ENCODE assay signal across 2 cellular contexts in genomic region chr20:39290575-39290974, GRCh38.
A peak's percentile ranks its signal among the peaks of the same experiment; 100 is the strongest.
TF ChIP-seq lines count a peak whose summit lies in the region.

No MANE protein-coding gene starts in this region.

TF ChIP-seq in GM23338, 12 proteins besides CTCF, POLR2A, EP300 and RAD21:
- no peak for TF ChIP-seq ETS1 (IDR thresholded peaks at IDR 0.05)
- no peak for TF ChIP-seq POLR2AphosphoS5 (IDR thresholded peaks at IDR 0.05; ENCODE audit: low read depth)
- no peak for TF ChIP-seq ZNF462 (CRISPR knock-in tag; IDR thresholded peaks at IDR 0.05)
- TF ChIP-seq EZH2 (IDR thresholded peaks at IDR 0.05; ENCODE audit: low read depth, unreplicated experiment): no peak
- TF ChIP-seq ZNF331 (CRISPR knock-in tag; IDR thresholded peaks at IDR 0.05; ENCODE audit: low read depth): no peak
- TF ChIP-seq STAT1 (IDR thresholded peaks at IDR 0.05; ENCODE audit: unreplicated experiment): no peak
- no peak for TF ChIP-seq ZNF114 (CRISPR knock-in tag; IDR thresholded peaks at IDR 0.05)
- TF ChIP-seq JUNB (IDR thresholded peaks at IDR 0.05; ENCODE audit: unreplicated experiment): no peak
- no peak for TF ChIP-seq NANOG (IDR thresholded peaks at IDR 0.05; ENCODE audit: borderline replicate concordance)
- no peak for TF ChIP-seq REST (IDR thresholded peaks at IDR 0.05; ENCODE audit: unreplicated experiment)
- no peak for TF ChIP-seq CREB1 (CRISPR knock-in tag; IDR thresholded peaks at IDR 0.05; ENCODE audit: low read depth)
- TF ChIP-seq EZH2phosphoT487 (IDR thresholded peaks at IDR 0.05; ENCODE audit: unreplicated experiment): no peak
TF ChIP-seq in GM23338: peak in this region for 0.

TF ChIP-seq in H1, 55 proteins besides CTCF, POLR2A, EP300 and RAD21:
- peak; percentile 83; the same call in 1 of the 2 replicates for TF ChIP-seq TEAD4 (IDR thresholded peaks at IDR 0.05; ENCODE audit: low read depth, low read length)
- TF ChIP-seq TCF12 (IDR thresholded peaks at IDR 0.05; ENCODE audit: low read depth, low read length): 0 out of 2 replicates have a peak, but pooled peaks have one; percentile 76
- TF ChIP-seq POU5F1 (IDR thresholded peaks at IDR 0.05; ENCODE audit: low read depth, low read length): peak; percentile 59; the same call in 1 of the 2 replicates
- TF ChIP-seq KDM4A (IDR thresholded peaks at IDR 0.05; ENCODE audit: low read depth, low read length, severe bottlenecking): no peak
